11 cellular contexts compared by ENCODE assay signal in the genomic region with DNA sequence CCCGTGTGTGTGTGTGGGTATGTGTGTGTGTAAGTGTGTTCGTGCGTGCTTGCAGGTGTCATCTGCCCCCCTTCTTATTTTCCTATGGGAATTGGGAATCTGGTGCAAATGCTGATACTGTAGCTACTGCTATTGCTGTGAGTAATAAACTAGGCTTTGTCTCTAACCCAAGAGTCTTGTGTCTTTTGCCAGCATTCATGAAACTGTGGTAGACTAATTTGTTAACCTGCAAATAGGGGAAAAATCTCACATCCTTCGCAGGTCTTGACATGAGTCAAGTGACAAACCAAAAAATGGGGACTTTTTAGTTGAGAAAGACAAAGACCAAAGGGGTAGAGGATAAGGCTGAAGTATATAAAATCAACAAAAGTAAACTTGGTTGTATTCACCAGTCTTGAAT. TPM values are rescaled to one million over a fixed set of nuclear protein-coding genes. Genes with fewer than 3 reads are reported as not detected.
DNase-seq lines count a peak whose midpoint lies in the region; ATAC-seq and TF ChIP-seq lines count a peak whose summit lies in the region.
"Had no signal": no experiment of that assay in that cellular context is flagged by ENCODE, and none has a peak within 500 bp of the region (broad histone marks: within the 10 kb centered on the region; RNA-seq: fewer than 3 reads in every experiment).

No MANE protein-coding gene starts in this region.

- no peaks in the 10 kb centered on the region for H4K20me1 ChIP-seq in OCI-LY3 (ENCODE audit: insufficient read depth, low read length)

- H3K27me3 ChIP-seq in OCI-LY3 (ENCODE audit: low read depth, low read length): no peaks in the 10 kb centered on the region

- intact Hi-C loops in activated CD4-positive, alpha-beta T cell treated with anti-CD3 and anti-CD28 coated beads, Interleukin-2, amount 10 ng/mL, durations not matched to agents 24 days and 14 days (cut with micrococcal nuclease): loop anchor here (1.0 kb wide), 5 partner anchors 9 to 165 kb away; no protein-coding TSS in a partner anchor
- intact Hi-C loops in left cardiac atrium (cut with DNase I): no loop called here

- H3K4me2 ChIP-seq in OCI-LY3 (ENCODE audit: low read length): peak overlapping the region; percentile 70
- H3K4me2 ChIP-seq: PC-9 had no signal

- peaks cover 68% of the 10 kb centered on the region for H3K4me1 ChIP-seq in OCI-LY3 (ENCODE audit: low read length)

- ATAC-seq in HG02763 (IDR thresholded peaks at IDR 0.05; ENCODE audit: unreplicated experiment): peak; percentile 42
- peak; percentile 69 for ATAC-seq in stimulated activated memory B cell treated with anti-CD40 and anti-IgM and Interleukin-4, amounts not matched to agents 10 μg/mL and 1 μg/mL and 100 μg/mL, for 72 hours
- ATAC-seq in left cardiac atrium: no peak

- peaks cover 8% of the 10 kb centered on the region for H3K36me3 ChIP-seq in OCI-LY3 (replicated peaks; ENCODE audit: low read depth, low read length)

- peak overlapping the region; percentile 70 for H3K4me3 Mint-ChIP-seq in activated CD4-positive, alpha-beta T cell treated with anti-CD3 and anti-CD28 coated beads, Interleukin-2, amount 10 ng/mL, durations not matched to agents 24 days and 14 days
- H3K4me3 Mint-ChIP-seq in activated CD4-positive, alpha-beta T cell treated with anti-CD3 and anti-CD28 coated beads, Interleukin-2, amount 10 ng/mL, durations not matched to agents 7 days and 5 days: no peak overlapping the region
- H3K4me3 Mint-ChIP-seq in stimulated activated memory B cell treated with anti-CD40 and anti-IgM and Interleukin-4, amounts not matched to agents 10 μg/mL and 1 μg/mL and 100 μg/mL, for 72 hours: no peak overlapping the region

- H3K79me2 ChIP-seq in OCI-LY3 (ENCODE audit: low read length): peaks cover 33% of the 10 kb centered on the region

- H3K9me3 ChIP-seq in OCI-LY3 (ENCODE audit: insufficient read depth, low read length): no peaks in the 10 kb centered on the region

- CTCF ChIA-PET in activated CD4-positive, alpha-beta T cell treated with anti-CD3 and anti-CD28 coated beads, Interleukin-2, amount 10 ng/mL, durations not matched to agents 7 days and 5 days (lab: Charles Lee): no interaction called here

- H3K27me3 Mint-ChIP-seq in activated CD4-positive, alpha-beta T cell treated with anti-CD3 and anti-CD28 coated beads, Interleukin-2, amount 10 ng/mL, durations not matched to agents 24 days and 14 days: no peaks in the 10 kb centered on the region
- H3K27me3 Mint-ChIP-seq in activated CD4-positive, alpha-beta T cell treated with anti-CD3 and anti-CD28 coated beads, Interleukin-2, amount 10 ng/mL, durations not matched to agents 7 days and 5 days: no peaks in the 10 kb centered on the region
- no peaks in the 10 kb centered on the region for H3K27me3 Mint-ChIP-seq in stimulated activated memory B cell treated with anti-CD40 and anti-IgM and Interleukin-4, amounts not matched to agents 10 μg/mL and 1 μg/mL and 100 μg/mL, for 72 hours

- H3K36me3 Mint-ChIP-seq in activated CD4-positive, alpha-beta T cell treated with anti-CD3 and anti-CD28 coated beads, Interleukin-2, amount 10 ng/mL, durations not matched to agents 24 days and 14 days (ENCODE audit: low read depth): peaks cover 60% of the 10 kb centered on the region
- H3K36me3 Mint-ChIP-seq in activated CD4-positive, alpha-beta T cell treated with anti-CD3 and anti-CD28 coated beads, Interleukin-2, amount 10 ng/mL, durations not matched to agents 7 days and 5 days (ENCODE audit: low read depth): peaks cover 49% of the 10 kb centered on the region
- peaks cover 5% of the 10 kb centered on the region for H3K36me3 Mint-ChIP-seq in stimulated activated memory B cell treated with anti-CD40 and anti-IgM and Interleukin-4, amounts not matched to agents 10 μg/mL and 1 μg/mL and 100 μg/mL, for 72 hours

- H3K9me3 Mint-ChIP-seq in activated CD4-positive, alpha-beta T cell treated with anti-CD3 and anti-CD28 coated beads, Interleukin-2, amount 10 ng/mL, durations not matched to agents 24 days and 14 days: peaks cover 2% of the 10 kb centered on the region
- H3K9me3 Mint-ChIP-seq in activated CD4-positive, alpha-beta T cell treated with anti-CD3 and anti-CD28 coated beads, Interleukin-2, amount 10 ng/mL, durations not matched to agents 7 days and 5 days: peaks cover 3% of the 10 kb centered on the region
- H3K9me3 Mint-ChIP-seq in stimulated activated memory B cell treated with anti-CD40 and anti-IgM and Interleukin-4, amounts not matched to agents 10 μg/mL and 1 μg/mL and 100 μg/mL, for 72 hours: no peaks in the 10 kb centered on the region

- H2AFZ ChIP-seq in OCI-LY3 (ENCODE audit: low read depth, low read length): no peak overlapping the region
- H2AFZ ChIP-seq: PC-9 had no signal

- POLR2A ChIA-PET in activated CD4-positive, alpha-beta T cell treated with anti-CD3 and anti-CD28 coated beads, Interleukin-2, amount 10 ng/mL, durations not matched to agents 7 days and 5 days (lab: Charles Lee): no interaction called here

- H3K9ac ChIP-seq in OCI-LY3 (ENCODE audit: low read length): no peak overlapping the region; the same call in 1 of the 2 replicates

- no peak for DNase-seq in activated CD4-positive, alpha-beta T cell treated with anti-CD3 and anti-CD28 coated beads, Interleukin-2, amount 10 ng/mL, durations not matched to agents 24 days and 14 days
- no peak for DNase-seq in activated CD4-positive, alpha-beta T cell treated with anti-CD3 and anti-CD28 coated beads, Interleukin-2, amount 10 ng/mL, durations not matched to agents 7 days and 5 days
- DNase-seq in NK-92 (lab: John Stamatoyannopoulos, UW; ENCODE audit: unreplicated experiment) (no peak), putamen (ENCODE audit: low spot score) (no peak), left cardiac atrium (no peak)
- DNase-seq: activated CD8-positive, alpha-beta memory T cell treated with anti-CD3 and anti-CD28 coated beads, Interleukin-2, amount 50 U/mL, for 48 hours; Kasumi-1; PC-9 had no signal

- H3K4me1 Mint-ChIP-seq in activated CD4-positive, alpha-beta T cell treated with anti-CD3 and anti-CD28 coated beads, Interleukin-2, amount 10 ng/mL, durations not matched to agents 24 days and 14 days: peaks cover 78% of the 10 kb centered on the region
- H3K4me1 Mint-ChIP-seq in activated CD4-positive, alpha-beta T cell treated with anti-CD3 and anti-CD28 coated beads, Interleukin-2, amount 10 ng/mL, durations not matched to agents 7 days and 5 days: peaks cover 70% of the 10 kb centered on the region
- peaks cover 36% of the 10 kb centered on the region for H3K4me1 Mint-ChIP-seq in stimulated activated memory B cell treated with anti-CD40 and anti-IgM and Interleukin-4, amounts not matched to agents 10 μg/mL and 1 μg/mL and 100 μg/mL, for 72 hours

- peak overlapping the region; percentile 53 for H3K4me3 ChIP-seq in OCI-LY3 (ENCODE audit: low read length)
- H3K4me3 ChIP-seq: PC-9 had no signal

- no peak for TF ChIP-seq CTCF in OCI-LY3 (IDR thresholded peaks at IDR 0.05; ENCODE audit: low read depth, low read length)

- H3K27ac Mint-ChIP-seq in activated CD4-positive, alpha-beta T cell treated with anti-CD3 and anti-CD28 coated beads, Interleukin-2, amount 10 ng/mL, durations not matched to agents 24 days and 14 days: peak overlapping the region; percentile 97
- no peak overlapping the region for H3K27ac Mint-ChIP-seq in activated CD4-positive, alpha-beta T cell treated with anti-CD3 and anti-CD28 coated beads, Interleukin-2, amount 10 ng/mL, durations not matched to agents 7 days and 5 days
- no peak overlapping the region for H3K27ac Mint-ChIP-seq in stimulated activated memory B cell treated with anti-CD40 and anti-IgM and Interleukin-4, amounts not matched to agents 10 μg/mL and 1 μg/mL and 100 μg/mL, for 72 hours

- H3K27ac ChIP-seq in OCI-LY3 (ENCODE audit: low read length): peak overlapping the region; percentile 60
- H3K27ac ChIP-seq: PC-9 had no signal

RNA-seq across cellular contexts. Expression of gene FAM133B, which starts 57.9 kb away (rescaled TPM):
- total RNA-seq in activated CD4-positive, alpha-beta T cell treated with anti-CD3 and anti-CD28 coated beads, Interleukin-2, amount 10 ng/mL, durations not matched to agents 24 days and 14 days: 35.5 and 39.8 TPM in 2 replicates
- 10 to 100 TPM; 30.3 to 34.0 TPM for total RNA-seq in activated CD4-positive, alpha-beta T cell treated with anti-CD3 and anti-CD28 coated beads, Interleukin-2, amount 10 ng/mL, durations not matched to agents 7 days and 5 days
- 10 to 100 TPM; 13.0 to 14.2 TPM for total RNA-seq in left cardiac atrium

Comparison
In these comparisons a context has a peak if more than half of its experiments do, and no peak if none do; other contexts are left out.
1. ATAC-seq: peak in HG02763 (single experiment) and stimulated activated memory B cell treated with anti-CD40 and anti-IgM and Interleukin-4, amounts not matched to agents 10 μg/mL and 1 μg/mL and 100 μg/mL, for 72 hours (single experiment); none in left cardiac atrium (0 of 2).